2 cellular contexts compared by ENCODE assay signal in genomic region chr4:94764069-94764468, GRCh38.
TF ChIP-seq lines count a peak whose summit lies in the region.

No MANE protein-coding gene starts in this region.

TF ChIP-seq in A549, 52 proteins besides CTCF, POLR2A, EP300 and RAD21:
- TF ChIP-seq USF2 (IDR thresholded peaks at IDR 0.05): no peak
- TF ChIP-seq ZFP36 (IDR thresholded peaks at IDR 0.05; ENCODE audit: borderline replicate concordance, partially characterized antibody): peak; percentile 86
- TF ChIP-seq JUN (IDR thresholded peaks at IDR 0.05): no peak
- TF ChIP-seq NFE2L2 (conservative IDR thresholded peaks at IDR 0.05; ENCODE audit: low read length): no peak
- no peak for TF ChIP-seq ZNF302 (CRISPR knock-in tag; IDR thresholded peaks at IDR 0.05)
- TF ChIP-seq KDM5A (IDR thresholded peaks at IDR 0.05): no peak
- peak; percentile 79 for TF ChIP-seq KDM1A (IDR thresholded peaks at IDR 0.05; ENCODE audit: low read depth)
- TF ChIP-seq JUNB (IDR thresholded peaks at IDR 0.05): no peak
- no peak for TF ChIP-seq E2F6 (IDR thresholded peaks at IDR 0.05; ENCODE audit: borderline replicate concordance, low read depth)
- no peak for TF ChIP-seq CEBPB (IDR thresholded peaks at IDR 0.05)
TF ChIP-seq in A549: peak in this region for 2.

TF ChIP-seq in K562, 482 proteins besides CTCF, POLR2A, EP300 and RAD21:
- TF ChIP-seq MCM2 (IDR thresholded peaks at IDR 0.05; ENCODE audit: low read depth) (no peak), RBM25 (IDR thresholded peaks at IDR 0.05; ENCODE audit: low read depth, low read length, severe bottlenecking) (peak; percentile 64), ZNF3 (CRISPR knock-in tag; IDR thresholded peaks at IDR 0.05) (no peak)
